ENCODE assay signal across 11 cellular contexts in the genomic region with DNA sequence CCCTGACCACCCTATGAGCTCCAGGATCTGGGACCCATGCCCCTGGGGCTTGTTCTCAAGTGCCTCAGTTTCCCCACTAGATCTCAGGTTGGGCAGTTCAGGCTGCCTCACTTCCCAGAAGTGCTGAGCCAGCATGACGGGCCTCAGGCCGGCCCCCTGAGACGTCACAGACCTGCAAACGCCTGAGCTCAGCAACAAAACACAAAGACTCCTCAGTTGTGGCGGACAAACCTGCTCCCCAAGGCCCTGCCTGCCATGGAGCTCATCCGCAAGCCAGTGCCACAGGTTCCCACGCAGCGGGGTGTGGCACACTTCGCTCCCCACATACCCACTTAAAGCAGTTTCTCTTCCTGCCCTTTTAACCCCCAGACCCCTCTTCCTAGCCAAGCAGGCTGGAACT. TPM values are rescaled to one million over a fixed set of nuclear protein-coding genes. Genes with fewer than 3 reads are reported as not detected.
DNase-seq lines count a peak whose midpoint lies in the region; ATAC-seq and TF ChIP-seq lines count a peak whose summit lies in the region.
"Had no signal": no experiment of that assay in that cellular context is flagged by ENCODE, and none has a peak within 500 bp of the region (broad histone marks: within the 10 kb centered on the region; RNA-seq: fewer than 3 reads in every experiment).

No MANE protein-coding gene starts in this region.

- peak overlapping the region; percentile 75 for H3K4me2 ChIP-seq in PC-3 (ENCODE audit: low read length)

- intact Hi-C loops in PC-3 (cut with micrococcal nuclease): no loop called here

- peak overlapping the region; percentile 68 for H2AFZ ChIP-seq in PC-3 (ENCODE audit: low read length)

- no peaks in the 10 kb centered on the region for H4K20me1 ChIP-seq in PC-3 (ENCODE audit: low read length)

- no peaks in the 10 kb centered on the region for H3K9me2 ChIP-seq in PC-3 (replicated peaks; ENCODE audit: low read length)

- POLR2A ChIA-PET in PC-3 (lab: Charles Lee; ENCODE audit: unreplicated experiment): no interaction called here

- DNase-seq in PC-3: peak; percentile 63
- peak; percentile 91 for DNase-seq in epithelial cell of esophagus (ENCODE audit: low read depth)
- DNase-seq in HPDE6-E6E7 (ENCODE audit: extremely low spot score): no peak
- no peak for DNase-seq in NCI-H446 treated with DMSO at 0.1 percent for 48 hours (lab: John Stamatoyannopoulos, UW)
- DNase-seq in LoVo (ENCODE audit: low spot score): no peak
- DNase-seq: uterus had no signal

- no TSS peak for BruUV-seq in PC-3 (replicated peaks; lab: Mats Ljungman, UMichigan)

- no peaks in the 10 kb centered on the region for H3K79me2 ChIP-seq in PC-3 (ENCODE audit: low read length)

- H3K4me1 ChIP-seq in PC-3 (ENCODE audit: insufficient read depth, low read length): peaks cover 35% of the 10 kb centered on the region
- H3K4me1 ChIP-seq in neutrophil (ENCODE audit: control insufficient read depth in 1 of 2, insufficient read depth in 1 of 2, low read depth in 1 of 2, low read length in 1 of 2): peaks cover 96% of the 10 kb centered on the region in 2 experiments
- H3K4me1 ChIP-seq: uterus had no signal

- H3K36me3 ChIP-seq in PC-3 (ENCODE audit: low read depth, low read length) (no peaks in the 10 kb centered on the region), neutrophil (no peaks in the 10 kb centered on the region)
- H3K36me3 ChIP-seq: uterus had no signal

- ATAC-seq in PC-3: no peak
- ATAC-seq in HG03135 (IDR thresholded peaks at IDR 0.05; ENCODE audit: unreplicated experiment): no peak
- ATAC-seq: activated CD4-positive, CD25-positive, alpha-beta regulatory T cell treated with anti-CD3 and anti-CD28 coated beads, Interleukin-2, amount 50 U/mL, for 24 hours had no signal

- H3K4me3 ChIP-seq in PC-3 (ENCODE audit: low read length): peak overlapping the region; percentile 38; the same call in 1 of the 2 replicates
- no peak overlapping the region for H3K4me3 ChIP-seq in epithelial cell of esophagus (ENCODE audit: low read length)
- H3K4me3 ChIP-seq in neutrophil (ENCODE audit: low read depth in 1 of 2, low read length in 1 of 2): no peak overlapping the region
- H3K4me3 ChIP-seq: SK-N-MC, uterus had no signal

- H3K9ac ChIP-seq in PC-3 (ENCODE audit: low read length): peak overlapping the region; percentile 78

- CTCF ChIA-PET in PC-3 (lab: Charles Lee): interaction anchor here (0.6 kb wide), 1 partner anchor 45 kb away, joined by 3 read pairs; the partner anchor contains the start of gene NECTIN1

- no peaks in the 10 kb centered on the region for H3K27me3 ChIP-seq in PC-3 (ENCODE audit: low read length)
- no peaks in the 10 kb centered on the region for H3K27me3 ChIP-seq in neutrophil
- H3K27me3 ChIP-seq: uterus had no signal

- H3K9me3 ChIP-seq in PC-3 (ENCODE audit: low read length) (no peaks in the 10 kb centered on the region), neutrophil (no peaks in the 10 kb centered on the region)
- H3K9me3 ChIP-seq: uterus had no signal

- H3F3A ChIP-seq in PC-3 (ENCODE audit: low read length, unreplicated experiment): no peaks in the 10 kb centered on the region

- H3K27ac ChIP-seq in C4-2B: peak overlapping the region; percentile 7; the same call in 1 of the 2 replicates
- peak overlapping the region; percentile 90 for H3K27ac ChIP-seq in PC-3 (ENCODE audit: low read length)
- peak overlapping the region; percentile 78 for H3K27ac ChIP-seq in neutrophil
- H3K27ac ChIP-seq: SK-N-MC, uterus had no signal

- TF ChIP-seq CTCF in C4-2B (conservative IDR thresholded peaks at IDR 0.05) (no peak), PC-3 (conservative IDR thresholded peaks at IDR 0.05; ENCODE audit: low read depth, low read length) (no peak), epithelial cell of esophagus (IDR thresholded peaks at IDR 0.05; ENCODE audit: insufficient read depth, low read depth, low read length, missing control alignments) (no peak), neutrophil (IDR thresholded peaks at IDR 0.05) (no peak)

RNA-seq across cellular contexts. Expression of gene NECTIN1, which starts 45.2 kb away (rescaled TPM):
- total RNA-seq in PC-3 (2014; rRNA removed): 19.9 and 24.6 TPM in 2 replicates

Comparison
In these comparisons a context has a peak if more than half of its experiments do, and no peak if none do; other contexts are left out.
1. H3K27ac ChIP-seq: peak in every context shown above with its lines; median percentile 90 in PC-3; 78 in neutrophil; 7 in C4-2B.
2. DNase-seq: peak in PC-3 (single experiment) and epithelial cell of esophagus (single experiment); none in HPDE6-E6E7 (single experiment), NCI-H446 treated with DMSO at 0.1 percent for 48 hours (single experiment) and LoVo (single experiment).